In the genomic region with DNA sequence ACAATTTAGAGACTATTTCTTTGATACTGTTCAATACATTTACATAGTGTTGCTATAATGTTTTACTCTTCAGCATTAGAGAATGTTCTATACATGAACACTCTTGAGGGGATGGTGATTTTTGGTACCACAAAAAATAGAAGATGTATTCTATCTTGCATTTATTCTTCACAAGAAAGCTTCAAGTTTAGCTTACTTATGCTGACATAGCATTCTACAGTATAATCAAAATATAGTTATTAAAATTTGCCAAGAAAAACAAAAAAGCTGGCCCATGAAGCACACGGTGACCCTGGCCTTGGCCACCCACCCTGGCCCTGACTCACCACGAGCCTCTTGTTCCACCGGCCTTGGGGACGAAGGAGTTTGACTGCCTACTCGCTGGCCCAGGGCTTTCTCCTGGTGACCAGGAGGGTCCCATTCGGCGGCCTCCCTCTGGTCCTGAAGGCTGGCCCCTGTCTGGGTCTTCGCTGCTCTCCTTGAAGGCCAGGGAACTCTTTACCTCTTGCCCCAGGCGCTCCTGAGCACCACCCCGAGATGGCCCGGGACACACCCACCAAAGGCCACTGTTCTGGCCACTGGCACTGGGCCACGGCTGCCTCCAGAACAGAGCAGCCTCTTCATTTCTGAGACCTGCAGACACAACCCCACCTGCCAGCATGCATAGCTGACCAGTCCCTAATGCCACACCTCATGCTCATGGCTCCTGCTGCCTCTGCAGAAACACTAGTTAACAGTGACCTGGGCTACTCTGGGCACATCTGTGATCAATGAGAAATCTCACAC, we compare ENCODE assay signal across 30 cellular contexts. TPM values are rescaled to one million over a fixed set of nuclear protein-coding genes. Genes with fewer than 3 reads are reported as not detected.
"Had no signal": no experiment of that assay in that cellular context is flagged by ENCODE, and none has a peak within 500 bp of the region (broad histone marks: within the 10 kb centered on the region; RNA-seq: fewer than 3 reads in every experiment).

No MANE protein-coding gene starts in this region.

- H3K27ac Mint-ChIP-seq: activated naive CD8-positive, alpha-beta T cell treated with anti-CD3 and anti-CD28 coated beads, Interleukin-2, amount 50 U/mL, for 24 hours had no signal

- H3K36me3 ChIP-seq: uterus had no signal

- H3K4me1 ChIP-seq: gastrocnemius medialis, left ventricle myocardium inferior, psoas muscle, suprapubic skin, uterus had no signal

- H3K4me1 Mint-ChIP-seq: activated naive CD8-positive, alpha-beta T cell treated with anti-CD3 and anti-CD28 coated beads, Interleukin-2, amount 50 U/mL, for 24 hours had no signal

- ATAC-seq: activated naive CD8-positive, alpha-beta T cell treated with anti-CD3 and anti-CD28 coated beads, Interleukin-2, amount 50 U/mL, for 24 hours; gastrocnemius medialis; natural killer cell; psoas muscle; right cardiac atrium; stimulated activated naive CD8-positive, alpha-beta T cell treated with anti-CD3 and anti-CD28 coated beads, Interleukin-15, amount 100 ng/mL, for 72 hours had no signal

- H3K9me3 Mint-ChIP-seq: activated naive CD8-positive, alpha-beta T cell treated with anti-CD3 and anti-CD28 coated beads, Interleukin-2, amount 50 U/mL, for 24 hours; activated T-cell treated with anti-CD3 and anti-CD28 coated beads, Interleukin-2, amount 50 U/mL, for 72 hours; natural killer cell; stimulated activated naive CD8-positive, alpha-beta T cell treated with anti-CD3 and anti-CD28 coated beads, Interleukin-15, amount 100 ng/mL, for 72 hours; T-helper 2 cell treated with Interferon-gamma antibody and Interleukin-4, amounts not matched to agents 5 μg/mL and 100 μg/mL, for 36 hours had no signal

- H3K4me3 ChIP-seq: body of pancreas, cardiac muscle cell, gastrocnemius medialis, left ventricle myocardium inferior, psoas muscle, suprapubic skin, transverse colon, uterus had no signal

- H3K9me3 ChIP-seq: body of pancreas, gastrocnemius medialis, left ventricle myocardium inferior, psoas muscle, suprapubic skin, transverse colon, uterus had no signal

- H3K27ac ChIP-seq: cardiac muscle cell, gastrocnemius medialis, left ventricle myocardium inferior, psoas muscle, suprapubic skin, transverse colon, uterus had no signal

- H3K27me3 Mint-ChIP-seq: activated naive CD8-positive, alpha-beta T cell treated with anti-CD3 and anti-CD28 coated beads, Interleukin-2, amount 50 U/mL, for 24 hours; stimulated activated naive CD8-positive, alpha-beta T cell treated with anti-CD3 and anti-CD28 coated beads, Interleukin-15, amount 100 ng/mL, for 72 hours had no signal

- H3K27me3 ChIP-seq: body of pancreas, cardiac muscle cell, gastrocnemius medialis, suprapubic skin, transverse colon, uterus had no signal

- H3K4me3 Mint-ChIP-seq: activated naive CD8-positive, alpha-beta T cell treated with anti-CD3 and anti-CD28 coated beads, Interleukin-2, amount 50 U/mL, for 24 hours; natural killer cell; stimulated activated naive CD8-positive, alpha-beta T cell treated with anti-CD3 and anti-CD28 coated beads, Interleukin-15, amount 100 ng/mL, for 72 hours; T-helper 2 cell treated with Interferon-gamma antibody and Interleukin-4, amounts not matched to agents 5 μg/mL and 100 μg/mL, for 36 hours had no signal

- DNase-seq: activated CD4-positive, alpha-beta T cell treated with anti-CD3 and anti-CD28 coated beads for 1 hour; activated gamma-delta T cell; activated naive CD4-positive, alpha-beta T cell treated with anti-CD3 and anti-CD28 coated beads, Interleukin-2, amount 50 U/mL, for 16 hours; activated naive CD8-positive, alpha-beta T cell treated with anti-CD3 and anti-CD28 coated beads, Interleukin-2, amount 50 U/mL, for 24 hours; activated T-cell treated with anti-CD3 and anti-CD28 coated beads, Interleukin-2, amount 50 U/mL, for 72 hours; anterior cingulate cortex; dermis blood vessel endothelial cell; effector CD8-positive, alpha-beta T cell; gastrocnemius medialis; hippocampal formation; kidney glomerular epithelial cell; left ventricle myocardium inferior; mammary epithelial cell; midbrain; natural killer cell; psoas muscle; right cardiac atrium; stimulated activated CD4-positive, alpha-beta T cell treated with anti-CD3 and anti-CD28 coated beads, Interleukin-12 subunit alpha, Interleukin-12 subunit beta, amount 100 ng/mL, for 4 hours; stimulated activated CD4-positive, alpha-beta T cell treated with anti-CD3 and anti-CD28 coated beads, Interleukin-4, amount 100 ng/mL, for 4 hours; stimulated activated naive CD8-positive, alpha-beta T cell treated with anti-CD3 and anti-CD28 coated beads, Interleukin-15, amount 100 ng/mL, for 72 hours; transverse colon; uterus had no signal

- FAIRE-seq: TTC549 had no signal

RNA-seq across cellular contexts. Expression of a gene that starts 22.5 kb away (rescaled TPM):
- total RNA-seq: cardiac muscle cell, chondrocyte, osteocyte had no signal

RNA-seq across cellular contexts. Expression of a gene that starts 44.7 kb away (rescaled TPM):
- total RNA-seq: left ventricle myocardium inferior, osteocyte, skeletal muscle tissue, transverse colon had no signal
